In the genomic region with DNA sequence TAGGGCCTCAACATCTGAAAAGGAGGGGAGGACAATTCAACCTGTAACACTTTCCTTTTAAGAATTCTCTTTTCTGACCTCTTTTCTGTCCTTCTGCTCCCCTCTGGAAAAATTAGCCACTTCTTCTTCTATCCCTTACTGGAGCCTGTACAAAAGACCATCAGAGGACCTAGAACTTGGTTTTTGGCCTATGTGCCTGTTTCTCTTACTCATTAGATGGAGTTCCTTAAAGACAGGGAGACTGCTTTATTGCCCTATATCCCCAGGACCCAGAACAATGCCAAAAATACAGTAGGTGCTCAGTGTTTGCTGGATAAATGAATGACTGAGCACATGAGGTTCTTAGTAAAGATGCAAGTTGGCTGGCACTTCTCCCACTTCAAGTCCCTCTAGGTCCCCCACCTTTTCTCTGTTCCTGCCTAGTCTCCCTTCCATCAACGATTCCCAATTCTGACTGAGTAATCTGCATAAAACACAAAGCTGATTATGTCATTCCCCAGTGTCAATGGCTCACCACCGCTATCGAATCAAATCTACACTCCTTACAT, we compare ENCODE assay signal across 6 cellular contexts.
"Had no signal": no experiment of that assay in that cellular context is flagged by ENCODE, and none has a peak within 500 bp of the region (broad histone marks: within the 10 kb centered on the region; RNA-seq: fewer than 3 reads in every experiment).

No MANE protein-coding gene starts in this region.

- DNase-seq: GM23248, GOT3, H7, H9, HCEC 1CT, HFFc6 had no signal
